8 cellular contexts compared by ENCODE assay signal in genomic region chr16:15888072-15888976, GRCh38. TPM values are rescaled to one million over a fixed set of nuclear protein-coding genes. Genes with fewer than 3 reads are reported as not detected.
A peak's percentile ranks its signal among the peaks of the same experiment; 100 is the strongest.
DNase-seq lines count a peak whose midpoint lies in the region; TF ChIP-seq lines count a peak whose summit lies in the region.

TSS of gene CEP20 (minus strand) at chr16:15888603. CDS start at chr16:15888585, 18 bp downstream.

- H3K36me3 Mint-ChIP-seq in H9 (ENCODE audit: insufficient read depth in 1 of 3, low read depth in 3 of 3) = peaks cover 0 to 14% (median 7%) of the 10 kb centered on the region in 3 experiments; a peak in 6 of 7 replicates
- no peaks in the 10 kb centered on the region for H3K36me3 Mint-ChIP-seq in neural crest cell (ENCODE audit: low read depth)

- no CpG with 5 or more reads among the region's 41 CpGs for WGBS in H9 (ENCODE audit: extremely low coverage, insufficient read length, low lambda C conversion rate)

- H3K27ac ChIP-seq in H9 (ENCODE audit: insufficient read length, low read depth, low read length) = peak within 1 kb of the TSS; percentile 68
- peak within 1 kb of the TSS; percentile 87 for H3K27ac ChIP-seq in stomach smooth muscle (ENCODE audit: low read length)

- peak within 1 kb of the TSS; percentile 72 for H3K18ac ChIP-seq in H9 (ENCODE audit: insufficient read length, low read depth, low read length)

- H4K5ac ChIP-seq in H9 (ENCODE audit: insufficient read length, low read depth, low read length) = no peak within 1 kb of the TSS

- H3K27me3 ChIP-seq in H9 (ENCODE audit: insufficient read depth, low read length) = no peaks in the 10 kb centered on the region
- no peaks in the 10 kb centered on the region for H3K27me3 ChIP-seq in MG63
- H3K27me3 ChIP-seq in stomach smooth muscle (ENCODE audit: control insufficient read depth in 1 of 2, insufficient read depth in 2 of 2, low read length in 2 of 2) = no peaks in the 10 kb centered on the region

- no peak within 1 kb of the TSS for H3K4ac ChIP-seq in H9 (ENCODE audit: low read depth, low read length)

- H2BK120ac ChIP-seq in H9 (ENCODE audit: low read depth, low read length, poor library complexity, severe bottlenecking) = no peak within 1 kb of the TSS

- no peak within 1 kb of the TSS for H2BK5ac ChIP-seq in H9 (ENCODE audit: insufficient read length, low read length)

- no peak within 1 kb of the TSS for H2AK5ac ChIP-seq in H9 (ENCODE audit: insufficient read length, low read length)

- no peak within 1 kb of the TSS for H2BK20ac ChIP-seq in H9 (ENCODE audit: low read depth, low read length, poor library complexity, severe bottlenecking)

- H3K23me2 ChIP-seq in H9 (ENCODE audit: insufficient read length, low read depth, low read length, poor library complexity, severe bottlenecking) = no peaks in the 10 kb centered on the region

- H3K4me3 ChIP-seq in MG63 = peak within 1 kb of the TSS; percentile 93
- H3K4me3 ChIP-seq in stomach smooth muscle (ENCODE audit: low read length in 2 of 2) = peak within 1 kb of the TSS; percentile 97 to 100

- H2BK15ac ChIP-seq in H9 (ENCODE audit: low read depth, low read length) = no peak within 1 kb of the TSS

- no peaks in the 10 kb centered on the region for H4K20me1 ChIP-seq in H9 (ENCODE audit: control insufficient read depth, insufficient read depth, insufficient read length)

- no peaks in the 10 kb centered on the region for H3K9me3 ChIP-seq in H9 (ENCODE audit: control insufficient read depth, low read depth, low read length)
- H3K9me3 ChIP-seq in MG63 = no peaks in the 10 kb centered on the region
- no peaks in the 10 kb centered on the region for H3K9me3 ChIP-seq in stomach smooth muscle (ENCODE audit: control insufficient read depth in 2 of 2, low read length in 2 of 2)

- H3K9me3 Mint-ChIP-seq in H9 (no peaks in the 10 kb centered on the region), neural crest cell (no peaks in the 10 kb centered on the region)

- H3K27me3 Mint-ChIP-seq in H9 (ENCODE audit: low read depth) (no peaks in the 10 kb centered on the region), neural crest cell (ENCODE audit: low read depth) (peaks cover 3% of the 10 kb centered on the region)

- 0 out of 3 replicates have a peak, but pooled peaks have one; percentile 13 for TF ChIP-seq CTCF in H9 (conservative IDR thresholded peaks at IDR 0.05)
- TF ChIP-seq CTCF in neural crest cell (conservative IDR thresholded peaks at IDR 0.05) = peak; percentile 32

- no peak within 1 kb of the TSS for H2AFZ ChIP-seq in H9 (ENCODE audit: low read length)

- no peak within 1 kb of the TSS for H4K8ac ChIP-seq in H9 (replicated peaks; ENCODE audit: insufficient read length, low read depth, low read length)

- no peak within 1 kb of the TSS for H3K23ac ChIP-seq in H9 (ENCODE audit: insufficient read length, low read depth, low read length)

- H3K9ac ChIP-seq in H9 (ENCODE audit: extremely low read depth, insufficient read length, low read length) (peak within 1 kb of the TSS; percentile 73), stomach smooth muscle (ENCODE audit: low read length in 2 of 2) (peak within 1 kb of the TSS; percentile 91 to 96)

- H3K4me1 ChIP-seq in H9 (ENCODE audit: insufficient read depth, low read length) (peaks cover 3% of the 10 kb centered on the region; the same call in 1 of the 2 replicates), stomach smooth muscle (ENCODE audit: control insufficient read depth, insufficient read depth, low read length) (peaks cover 28% of the 10 kb centered on the region)

- H3K4me3 Mint-ChIP-seq in H9 = peak within 1 kb of the TSS; percentile 99 to 100
- H3K4me3 Mint-ChIP-seq in neural crest cell = peak within 1 kb of the TSS; percentile 100

- peaks cover 10% of the 10 kb centered on the region; the same call in 1 of the 2 replicates for H3K79me2 ChIP-seq in H9 (ENCODE audit: insufficient read depth, low read length)

- peak; percentile 100 for DNase-seq in G401 (ENCODE audit: low spot score)
- peak; percentile 100 for DNase-seq in H9
- DNase-seq in MG63 = peak; percentile 100
- DNase-seq in SHP77 treated with DMSO at 0.1 percent for 48 hours (lab: John Stamatoyannopoulos, UW) = peak; percentile 89
- DNase-seq in activated effector memory CD4-positive, alpha-beta T cell treated with anti-CD3 and anti-CD28 coated beads, Interleukin-2, amount 50 U/mL, for 16 hours = peak; percentile 100
- DNase-seq in fibroblast of the conjunctiva (ENCODE audit: low read depth) = peak; percentile 98
- DNase-seq in neural crest cell (ENCODE audit: low read depth, low spot score) = peak; percentile 99

- H3T11ph ChIP-seq in H9 (ENCODE audit: low read length) = no peak within 1 kb of the TSS

- peak within 1 kb of the TSS; percentile 33 for H3K4me2 ChIP-seq in H9 (ENCODE audit: insufficient read depth, insufficient read length, low read length)

- H4K91ac ChIP-seq in H9 (ENCODE audit: insufficient read length, low read depth, low read length) = no peak within 1 kb of the TSS

- H3K27ac Mint-ChIP-seq in H9 (peak within 1 kb of the TSS; percentile 94 to 100 (median 100)), neural crest cell (ENCODE audit: unreplicated experiment) (peak within 1 kb of the TSS; percentile 100)

- H2BK12ac ChIP-seq in H9 (ENCODE audit: insufficient read length, low read depth, low read length) = no peak within 1 kb of the TSS

- in situ Hi-C loops in G401 (cut with HindIII; ENCODE audit: low sequenced_read_pairs) = loop anchor here (25.0 kb wide), 1 partner anchor 99 kb away; no protein-coding TSS in a partner anchor

- H3K4me1 Mint-ChIP-seq in H9 (peaks cover 13 to 15% of the 10 kb centered on the region in 2 experiments), neural crest cell (peaks cover 29% of the 10 kb centered on the region)

- H3K14ac ChIP-seq in H9 (ENCODE audit: insufficient read depth, low read length) = peak within 1 kb of the TSS; percentile 85; the same call in 1 of the 2 replicates

- H3K56ac ChIP-seq in H9 (ENCODE audit: insufficient read length, low read depth, low read length) = no peak within 1 kb of the TSS

- H3K79me1 ChIP-seq in H9 (ENCODE audit: insufficient read depth, low read depth, low read length, poor library complexity, severe bottlenecking) = peaks cover 4% of the 10 kb centered on the region

- H3K36me3 ChIP-seq in MG63 = peaks cover 34% of the 10 kb centered on the region
- no peaks in the 10 kb centered on the region for H3K36me3 ChIP-seq in stomach smooth muscle (ENCODE audit: control insufficient read depth in 2 of 2, insufficient read depth in 2 of 2, low read length in 2 of 2)

RNA-seq across cellular contexts. Expression of gene CEP20, which starts in this region (rescaled TPM):
- total RNA-seq in G401 (2014; rRNA removed; shearing (Covaris generic)) = 53.8 and 85.1 TPM in 2 replicates
- total RNA-seq in H9 (2021) = 36.9 and 43.8 TPM in 2 replicates
- 110 and 122 TPM in 2 replicates for total RNA-seq in MG63 (2014; rRNA removed; shearing (Covaris generic); ENCODE audit: low replicate concordance)
- 30.6 and 33.0 TPM in 2 replicates for total RNA-seq in neural crest cell

Comparison
In these comparisons a context has a peak if more than half of its experiments do, and no peak if none do; other contexts are left out.
1. Peak in every context shown above with its lines: DNase-seq, H3K4me3 ChIP-seq and H3K27ac ChIP-seq.